ENCODE assay signal across 11 cellular contexts in genomic region chr6:128239898-128240509, GRCh38.
DNase-seq lines count a peak whose midpoint lies in the region; ATAC-seq, FAIRE-seq and TF ChIP-seq lines count a peak whose summit lies in the region.
"Had no signal": no experiment of that assay in that cellular context is flagged by ENCODE, and none has a peak within 500 bp of the region (broad histone marks: within the 10 kb centered on the region; RNA-seq: fewer than 3 reads in every experiment).

No MANE protein-coding gene starts in this region.

- H3K4me1 ChIP-seq in GM12878 (ENCODE audit: control insufficient read depth, insufficient read depth, low read length) (no peaks in the 10 kb centered on the region), ascending aorta (peaks cover 5 to 6% of the 10 kb centered on the region in 2 donors)
- H3K4me1 ChIP-seq: colonic mucosa had no signal

- H3K9ac ChIP-seq in GM12878 (ENCODE audit: control insufficient read depth, insufficient read depth, low read length), result no peak overlapping the region

- CTCF ChIA-PET in GM12878 (lab: Yijun Ruan, JAX), result interaction anchor here (0.6 kb wide), 1 partner anchor 818 kb away, joined by 4 read pairs; no protein-coding TSS in a partner anchor

- H3K9me3 ChIP-seq in GM12878 (replicated peaks; ENCODE audit: control insufficient read depth, insufficient read depth, low read length), result no peaks in the 10 kb centered on the region
- no peaks in the 10 kb centered on the region for H3K9me3 ChIP-seq in ascending aorta
- H3K9me3 ChIP-seq: colonic mucosa had no signal

- TF ChIP-seq POLR2A in GM12892 (IDR thresholded peaks at IDR 0.05; ENCODE audit: low read depth, low read length), result no peak
- no peak for TF ChIP-seq POLR2A in GM12878 (IDR thresholded peaks at IDR 0.05; ENCODE audit: low read depth, low read length)

- in situ Hi-C loops in GM12878 (cut with MboI), result no loop called here

- BruUV-seq in GM12878 (replicated peaks; lab: Mats Ljungman, UMichigan), result no TSS peak

- FAIRE-seq in GM12892 (lab: Jason Lieb, UNC), result peak; percentile 9
- FAIRE-seq in GM12878 (lab: Jason Lieb, UNC), result no peak
- FAIRE-seq in urothelium cell line (lab: Jason Lieb, UNC), result no peak

- TF ChIP-seq CTCF in GM12878 (IDR thresholded peaks at IDR 0.05 in 2 of 3, conservative IDR thresholded peaks at IDR 0.05 in 1 of 3; ENCODE audit: control insufficient read depth in 2 of 3, extremely low read depth in 1 of 3, insufficient read depth in 1 of 3, low read depth in 3 of 3, low read length in 3 of 3), result no peak
- TF ChIP-seq CTCF in ascending aorta (IDR thresholded peaks at IDR 0.05), result no peak

- no peak overlapping the region for H3K4me2 ChIP-seq in GM12878 (ENCODE audit: control insufficient read depth, insufficient read depth)

- ATAC-seq in GM19467 (IDR thresholded peaks at IDR 0.05; ENCODE audit: unreplicated experiment) (peak; percentile 43), HG03103 (IDR thresholded peaks at IDR 0.05; ENCODE audit: low read depth, unreplicated experiment) (peak; percentile 75), GM12878 (peak; percentile 86)

- DNase-seq in GM12892 (ENCODE audit: insufficient read length) (no peak), GM12878 (ENCODE audit: low read depth, low spot score) (peak; percentile 5), ascending aorta (ENCODE audit: low spot score in 2 of 2) (no peak), NCI-H2081 treated with DMSO at 0.1 percent for 48 hours (lab: John Stamatoyannopoulos, UW) (no peak), urothelium cell line (ENCODE audit: low spot score) (no peak), dedifferentiated amniotic fluid mesenchymal stem cell (ENCODE audit: extremely low spot score) (no peak)
- DNase-seq: activated T-cell treated with anti-CD3 and anti-CD28 coated beads, Interleukin-2, amount 50 U/mL, for 1 hour; colonic mucosa; T-helper 2 cell had no signal

- intact Hi-C loops in GM12878 (cut with micrococcal nuclease; ENCODE audit: unreplicated experiment) (no loop called here), ascending aorta (cut with DNase I) (no loop called here)

- H3K4me3 ChIP-seq in GM12878 (no peak overlapping the region), ascending aorta (no peak overlapping the region)
- H3K4me3 ChIP-seq: colonic mucosa had no signal

- peak overlapping the region; percentile 37 for H2AFZ ChIP-seq in GM12878 (ENCODE audit: control insufficient read depth, low read depth, low read length)

- RAD21 ChIA-PET in GM12878 (lab: Charles Lee; ENCODE audit: unreplicated experiment), result no interaction called here

- H3K27ac ChIP-seq in GM12878 (ENCODE audit: control insufficient read depth, insufficient read depth) (no peak overlapping the region), ascending aorta (no peak overlapping the region)
- H3K27ac ChIP-seq: colonic mucosa had no signal

- no peaks in the 10 kb centered on the region for H3K27me3 ChIP-seq in GM12878 (replicated peaks in 1 of 2; ENCODE audit: control insufficient read depth in 2 of 2, insufficient read depth in 2 of 2, low read length in 1 of 2)
- no peaks in the 10 kb centered on the region for H3K27me3 ChIP-seq in ascending aorta
- H3K27me3 ChIP-seq: colonic mucosa had no signal

- TF ChIP-seq RAD21 in GM12878 (IDR thresholded peaks at IDR 0.05; ENCODE audit: insufficient read depth, low read depth, low read length), result no peak

- no peak for TF ChIP-seq EP300 in GM12878 (IDR thresholded peaks at IDR 0.05; ENCODE audit: borderline replicate concordance in 1 of 2, control insufficient read depth in 1 of 2, low read depth in 2 of 2, low read length in 2 of 2)

- 43% methylated on average over 5 of the region's 5 CpGs for WGBS in GM12878 (ENCODE audit: insufficient coverage, insufficient replicate concordance, low lambda C conversion rate, missing lambda C conversion rate)

- no peaks in the 10 kb centered on the region for H4K20me1 ChIP-seq in GM12878 (ENCODE audit: control insufficient read depth, insufficient read depth)

- SMC1A ChIA-PET in GM12878 (lab: Charles Lee; ENCODE audit: uncharacterized antibody, unreplicated experiment), result no interaction called here

- H3K79me2 ChIP-seq in GM12878 (ENCODE audit: control insufficient read depth, insufficient read depth, low read length), result no peaks in the 10 kb centered on the region

- H3K36me3 ChIP-seq in GM12878 (ENCODE audit: control insufficient read depth in 2 of 2, insufficient read depth in 2 of 2, low read length in 1 of 2) (no peaks in the 10 kb centered on the region), ascending aorta (no peaks in the 10 kb centered on the region)
- H3K36me3 ChIP-seq: colonic mucosa had no signal

- POLR2A ChIA-PET in GM12878 (lab: Charles Lee), result no interaction called here

TF ChIP-seq in GM12878, 131 proteins besides CTCF, POLR2A, EP300 and RAD21:
- no peak for TF ChIP-seq ATF3 (IDR thresholded peaks at IDR 0.05; ENCODE audit: borderline replicate concordance, extremely low read depth, low read depth, low read length)
- TF ChIP-seq POLR2AphosphoS5 (IDR thresholded peaks at IDR 0.05; ENCODE audit: low read length), result no peak
- no peak for TF ChIP-seq ETV6 (conservative IDR thresholded peaks at IDR 0.05 in 1 of 2, IDR thresholded peaks at IDR 0.05 in 1 of 2; ENCODE audit: borderline replicate concordance in 1 of 2, low read depth in 1 of 2)
- no peak for TF ChIP-seq HDAC6 (IDR thresholded peaks at IDR 0.05; ENCODE audit: unreplicated experiment)
- TF ChIP-seq ATF2 (IDR thresholded peaks at IDR 0.05; ENCODE audit: low read length), result no peak
- TF ChIP-seq RELA (IDR thresholded peaks at IDR 0.05; ENCODE audit: borderline replicate concordance, partially characterized antibody), result no peak
- TF ChIP-seq PML (IDR thresholded peaks at IDR 0.05; ENCODE audit: low read length), result no peak
- no peak for TF ChIP-seq CBX5 (IDR thresholded peaks at IDR 0.05; ENCODE audit: low read depth)
- no peak for TF ChIP-seq KLF5 (IDR thresholded peaks at IDR 0.05; ENCODE audit: partially characterized antibody)
- no peak for TF ChIP-seq ZBTB4 (CRISPR knock-in tag; IDR thresholded peaks at IDR 0.05)
- no peak for TF ChIP-seq MXI1 (IDR thresholded peaks at IDR 0.05; ENCODE audit: low read depth, low read length)
- TF ChIP-seq MYC (IDR thresholded peaks at IDR 0.05; ENCODE audit: insufficient read depth, insufficient read length, insufficient replicate concordance, low read length, severe bottlenecking), result no peak
- TF ChIP-seq SIX5 (IDR thresholded peaks at IDR 0.05; ENCODE audit: low read depth, low read length, severe bottlenecking), result no peak
- no peak for TF ChIP-seq ZNF622 (IDR thresholded peaks at IDR 0.05)
- no peak for TF ChIP-seq CHD4 (IDR thresholded peaks at IDR 0.05)
- no peak for TF ChIP-seq SMARCA5 (IDR thresholded peaks at IDR 0.05)
- TF ChIP-seq MTA2 (IDR thresholded peaks at IDR 0.05; ENCODE audit: low read depth), result no peak
